ENCODE assay signal across 2 cellular contexts in genomic region chr1:207787776-207788175, GRCh38.
TF ChIP-seq lines count a peak whose summit lies in the region.

No MANE protein-coding gene starts in this region.

TF ChIP-seq in IMR-90, 13 proteins besides CTCF, POLR2A, EP300 and RAD21 (continued from another document):
- TF ChIP-seq USF2 (IDR thresholded peaks at IDR 0.05; ENCODE audit: low read depth, low read length), result no peak
- TF ChIP-seq RFX5 (IDR thresholded peaks at IDR 0.05; ENCODE audit: low read depth, low read length), result no peak

TF ChIP-seq in SK-N-SH treated with all-trans-retinoic acid at 6 μM for 48 hours, 23 proteins besides CTCF, POLR2A, EP300 and RAD21 (continued from another document):
- no peak for TF ChIP-seq CSDC2 (CRISPR knock-in tag; IDR thresholded peaks at IDR 0.05)
- TF ChIP-seq PATZ1 (CRISPR knock-in tag; IDR thresholded peaks at IDR 0.05; ENCODE audit: borderline replicate concordance), result no peak
- no peak for TF ChIP-seq TOX (CRISPR knock-in tag; IDR thresholded peaks at IDR 0.05; ENCODE audit: borderline replicate concordance)
- TF ChIP-seq ZNF70 (CRISPR knock-in tag; IDR thresholded peaks at IDR 0.05), result no peak
- TF ChIP-seq CREB5 (CRISPR knock-in tag; IDR thresholded peaks at IDR 0.05; ENCODE audit: low read depth), result no peak
